1 cellular context compared by ENCODE assay signal in genomic region chr1:225777058-225777582, GRCh38.
A peak's percentile ranks its signal among the peaks of the same experiment; 100 is the strongest.
TF ChIP-seq lines count a peak whose summit lies in the region.

No MANE protein-coding gene starts in this region.

TF ChIP-seq in HepG2, 621 proteins besides CTCF, POLR2A, EP300 and RAD21 (continued from another document):
- TF ChIP-seq ZNF710 (CRISPR knock-in tag; IDR thresholded peaks at IDR 0.05; ENCODE audit: borderline replicate concordance) (peak; percentile 52; the same call in 1 of the 2 replicates), ZBTB7B (CRISPR knock-in tag; IDR thresholded peaks at IDR 0.05) (no peak), ZNF607 (CRISPR knock-in tag; IDR thresholded peaks at IDR 0.05; ENCODE audit: borderline replicate concordance) (0 out of 2 replicates have a peak, but pooled peaks have one; percentile 75), ZHX2 (IDR thresholded peaks at IDR 0.05; ENCODE audit: low read depth) (no peak), ZHX2 (CRISPR knock-in tag; IDR thresholded peaks at IDR 0.05; ENCODE audit: borderline replicate concordance) (0 out of 2 replicates have a peak, but pooled peaks have one; percentile 62), ZZZ3 (CRISPR knock-in tag; IDR thresholded peaks at IDR 0.05; ENCODE audit: borderline replicate concordance) (peak; percentile 15; the same call in 1 of the 2 replicates), ZNF142 (CRISPR knock-in tag; IDR thresholded peaks at IDR 0.05) (peak; percentile 44; the same call in 1 of the 2 replicates), ZNF766 (CRISPR knock-in tag; IDR thresholded peaks at IDR 0.05; ENCODE audit: borderline replicate concordance) (0 out of 2 replicates have a peak, but pooled peaks have one; percentile 37), BRCA1 (CRISPR knock-in tag; IDR thresholded peaks at IDR 0.05) (peak; percentile 71; the same call in 1 of the 2 replicates), NFATC3 (CRISPR knock-in tag; IDR thresholded peaks at IDR 0.05) (0 out of 2 replicates have a peak, but pooled peaks have one; percentile 19), NPAS2 (CRISPR knock-in tag; IDR thresholded peaks at IDR 0.05; ENCODE audit: borderline replicate concordance) (no peak), ZNF768 (CRISPR knock-in tag; IDR thresholded peaks at IDR 0.05) (no peak), ZBTB43 (CRISPR knock-in tag; conservative IDR thresholded peaks at IDR 0.05) (peak; percentile 27; the same call in 1 of the 2 replicates), SNAPC4 (CRISPR knock-in tag; IDR thresholded peaks at IDR 0.05) (0 out of 2 replicates have a peak, but pooled peaks have one; percentile 36), ZNF557 (CRISPR knock-in tag; IDR thresholded peaks at IDR 0.05) (peak; percentile 82; the same call in 1 of the 2 replicates), AKNA (CRISPR knock-in tag; IDR thresholded peaks at IDR 0.05; ENCODE audit: borderline replicate concordance) (0 out of 2 replicates have a peak, but pooled peaks have one; percentile 58), ISX (CRISPR knock-in tag; conservative IDR thresholded peaks at IDR 0.05) (0 out of 2 replicates have a peak, but pooled peaks have one; percentile 75)
